In the genomic region with DNA sequence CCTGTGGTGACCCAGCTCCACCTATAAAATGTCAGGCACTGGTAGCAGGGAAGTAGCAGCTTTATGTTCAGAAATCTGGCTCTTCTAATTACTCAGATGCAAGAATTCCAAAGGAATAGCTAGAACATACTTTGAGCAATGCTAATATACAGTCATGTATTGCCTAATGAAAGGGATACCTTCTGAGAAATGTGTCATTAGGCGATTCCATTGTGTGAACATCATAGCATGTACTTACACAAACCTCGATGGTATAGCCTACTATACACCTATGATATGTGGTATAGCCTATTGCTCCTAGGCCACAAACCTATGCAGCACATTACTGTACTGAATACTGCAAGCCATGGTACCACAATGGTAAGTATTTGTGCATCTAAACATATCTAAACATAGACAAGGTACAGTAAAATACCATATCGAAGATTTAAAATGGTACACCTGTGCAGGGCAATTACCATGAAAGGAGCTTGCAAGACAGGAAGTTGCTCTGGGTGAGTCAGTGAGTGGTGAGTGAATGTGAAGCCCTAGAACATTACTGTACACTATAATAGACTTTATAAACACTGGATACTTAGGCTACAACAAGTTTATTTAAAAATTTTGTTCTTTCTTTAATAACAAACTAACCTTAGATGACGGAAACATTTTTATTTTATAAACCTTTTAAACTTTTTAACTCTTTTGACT, we compare ENCODE assay signal across 20 cellular contexts.
A peak's percentile ranks its signal among the peaks of the same experiment; 100 is the strongest.
DNase-seq lines count a peak whose midpoint lies in the region; ATAC-seq and TF ChIP-seq lines count a peak whose summit lies in the region.
"Had no signal": no experiment of that assay in that cellular context is flagged by ENCODE, and none has a peak within 500 bp of the region (broad histone marks: within the 10 kb centered on the region; RNA-seq: fewer than 3 reads in every experiment).

No MANE protein-coding gene starts in this region.

- peak; percentile 23 for DNase-seq in DMS53 (lab: John Stamatoyannopoulos, UW)
- DNase-seq in DMS53 treated with DMSO at 0.1 percent for 48 hours (lab: John Stamatoyannopoulos, UW; ENCODE audit: unreplicated experiment) = no peak
- peak; percentile 9 for DNase-seq in SW480 (ENCODE audit: low spot score)
- peak; percentile 34 for DNase-seq in fibroblast of mammary gland (ENCODE audit: low read depth)
- DNase-seq in stimulated activated effector memory CD8-positive, alpha-beta T cell treated with anti-CD3 and anti-CD28 coated beads, Interleukin-12 subunit alpha, Interleukin-12 subunit beta, amount 100 ng/mL, for 72 hours (ENCODE audit: low spot score in 2 of 2) = no peak
- no peak for DNase-seq in activated CD4-positive, alpha-beta T cell treated with anti-CD3 and anti-CD28 coated beads, Interleukin-2, amount 50 U/mL, for 1 hour
- no peak for DNase-seq in erythroblast (lab: John Stamatoyannopoulos, UW)
- DNase-seq: activated CD4-positive, alpha-beta memory T cell treated with anti-CD3 and anti-CD28 coated beads, Interleukin-2, amount 10 ng/mL, durations not matched to agents 7 days and 5 days; activated naive CD4-positive, alpha-beta T cell treated with anti-CD3 and anti-CD28 coated beads, Interleukin-2, amount 50 U/mL, for 16 hours; activated T-cell treated with anti-CD3 and anti-CD28 coated beads, Interleukin-2, amount 50 U/mL, for 1 hour; C1 segment of cervical spinal cord; cortex of kidney; head of caudate nucleus; NCI-H1694 treated with DMSO at 0.1 percent for 48 hours; ovary; SIG-M5; stimulated activated CD4-positive, alpha-beta T cell treated with anti-CD3 and anti-CD28 coated beads, Interleukin-4, amount 100 ng/mL, for 1 hour had no signal

- H3K4me3 Mint-ChIP-seq in stimulated activated effector memory CD8-positive, alpha-beta T cell treated with anti-CD3 and anti-CD28 coated beads, Interleukin-12 subunit alpha, Interleukin-12 subunit beta, amount 100 ng/mL, for 72 hours = no peak overlapping the region
- H3K4me3 Mint-ChIP-seq: activated CD4-positive, alpha-beta memory T cell treated with anti-CD3 and anti-CD28 coated beads, Interleukin-2, amount 10 ng/mL, durations not matched to agents 7 days and 5 days; brain had no signal

- H3K9me3 Mint-ChIP-seq in stimulated activated effector memory CD8-positive, alpha-beta T cell treated with anti-CD3 and anti-CD28 coated beads, Interleukin-12 subunit alpha, Interleukin-12 subunit beta, amount 100 ng/mL, for 72 hours = no peaks in the 10 kb centered on the region

- no peak overlapping the region for H3K4me3 ChIP-seq in fibroblast of mammary gland (ENCODE audit: control insufficient read depth, low read depth, low read length)
- H3K4me3 ChIP-seq: lung, ovary had no signal

- no peak for TF ChIP-seq CTCF in fibroblast of mammary gland (conservative IDR thresholded peaks at IDR 0.05; ENCODE audit: control insufficient read depth, insufficient read depth, low read depth, low read length)

- no peak overlapping the region for H3K27ac Mint-ChIP-seq in stimulated activated effector memory CD8-positive, alpha-beta T cell treated with anti-CD3 and anti-CD28 coated beads, Interleukin-12 subunit alpha, Interleukin-12 subunit beta, amount 100 ng/mL, for 72 hours
- H3K27ac Mint-ChIP-seq: activated CD4-positive, alpha-beta memory T cell treated with anti-CD3 and anti-CD28 coated beads, Interleukin-2, amount 10 ng/mL, durations not matched to agents 7 days and 5 days; brain had no signal

- no peak for TF ChIP-seq POLR2A in erythroblast (IDR thresholded peaks at IDR 0.05; ENCODE audit: low read length)

- no peaks in the 10 kb centered on the region for H3K4me1 Mint-ChIP-seq in stimulated activated effector memory CD8-positive, alpha-beta T cell treated with anti-CD3 and anti-CD28 coated beads, Interleukin-12 subunit alpha, Interleukin-12 subunit beta, amount 100 ng/mL, for 72 hours
- H3K4me1 Mint-ChIP-seq: activated CD4-positive, alpha-beta memory T cell treated with anti-CD3 and anti-CD28 coated beads, Interleukin-2, amount 10 ng/mL, durations not matched to agents 7 days and 5 days; brain had no signal

- ATAC-seq in stimulated activated effector memory CD8-positive, alpha-beta T cell treated with anti-CD3 and anti-CD28 coated beads, Interleukin-12 subunit alpha, Interleukin-12 subunit beta, amount 100 ng/mL, for 72 hours = peak; percentile 13
- ATAC-seq in HG02938 (IDR thresholded peaks at IDR 0.05; ENCODE audit: unreplicated experiment) = no peak

- H3K36me3 Mint-ChIP-seq in stimulated activated effector memory CD8-positive, alpha-beta T cell treated with anti-CD3 and anti-CD28 coated beads, Interleukin-12 subunit alpha, Interleukin-12 subunit beta, amount 100 ng/mL, for 72 hours = no peaks in the 10 kb centered on the region
- H3K36me3 Mint-ChIP-seq: brain had no signal

Comparison
In these comparisons a context has a peak if more than half of its experiments do, and no peak if none do; other contexts are left out.
1. DNase-seq: peak in DMS53 (single experiment), SW480 (single experiment) and fibroblast of mammary gland (single experiment); none in DMS53 treated with DMSO at 0.1 percent for 48 hours (single experiment), stimulated activated effector memory CD8-positive, alpha-beta T cell treated with anti-CD3 and anti-CD28 coated beads, Interleukin-12 subunit alpha, Interleukin-12 subunit beta, amount 100 ng/mL, for 72 hours (0 of 2), activated CD4-positive, alpha-beta T cell treated with anti-CD3 and anti-CD28 coated beads, Interleukin-2, amount 50 U/mL, for 1 hour (single experiment) and erythroblast (0 of 2).